18 cellular contexts compared by ENCODE assay signal in genomic region chr9:105531530-105531929, GRCh38.
"Had no signal": no experiment of that assay in that cellular context is flagged by ENCODE, and none has a peak within 500 bp of the region (broad histone marks: within the 10 kb centered on the region; RNA-seq: fewer than 3 reads in every experiment).

No MANE protein-coding gene starts in this region.

- DNase-seq: activated CD4-positive, alpha-beta T cell treated with anti-CD3 and anti-CD28 coated beads, Interleukin-2, amount 50 U/mL, for 4 hours; activated naive CD4-positive, alpha-beta T cell; activated T-cell treated with anti-CD3 and anti-CD28 coated beads, Interleukin-2, amount 50 U/mL, for 1 hour; adrenal gland; cerebellar nuclear complex; dermis blood vessel endothelial cell; effector memory CD4-positive, alpha-beta T cell; foreskin keratinocyte; hypothalamus; psoas muscle; right cardiac atrium; stimulated activated naive CD8-positive, alpha-beta T cell treated with anti-CD3 and anti-CD28 coated beads, Interleukin-15, Interleukin-2, amounts not matched to agents 100 U/mL and 50 U/mL, for 24 hours; transverse colon; uterus had no signal

- H3K9me3 Mint-ChIP-seq: T-helper 2 cell treated with Interferon-gamma antibody and Interleukin-4, amounts not matched to agents 5 μg/mL and 100 μg/mL, for 36 hours had no signal

- H3K4me1 ChIP-seq: adrenal gland, breast epithelium, foreskin keratinocyte, psoas muscle, uterus had no signal

- H3K4me3 Mint-ChIP-seq: activated T-helper 17 cell treated with anti-CD3 and anti-CD28 coated beads, Interleukin-2, amount 50 U/mL, for 72 hours; mesothelial cell of epicardium; T-helper 2 cell treated with Interferon-gamma antibody and Interleukin-4, amounts not matched to agents 5 μg/mL and 100 μg/mL, for 36 hours had no signal

- H3K27ac ChIP-seq: adrenal gland, breast epithelium, foreskin keratinocyte, psoas muscle, transverse colon, uterus had no signal

- H3K27me3 Mint-ChIP-seq: activated T-helper 17 cell treated with anti-CD3 and anti-CD28 coated beads, Interleukin-2, amount 50 U/mL, for 72 hours had no signal

- H3K9me3 ChIP-seq: adrenal gland, breast epithelium, uterus had no signal

- H3K4me3 ChIP-seq: adrenal gland, breast epithelium, psoas muscle, transverse colon, uterus had no signal

- ATAC-seq: activated T-helper 17 cell treated with anti-CD3 and anti-CD28 coated beads, Interleukin-2, amount 50 U/mL, for 72 hours; foreskin keratinocyte; psoas muscle; right cardiac atrium; stimulated activated naive CD8-positive, alpha-beta T cell treated with anti-CD3 and anti-CD28 coated beads, Interleukin-15, Interleukin-2, amounts not matched to agents 100 U/mL and 50 U/mL, for 24 hours had no signal

- H3K27me3 ChIP-seq: adrenal gland, breast epithelium, foreskin keratinocyte, transverse colon, uterus had no signal

- H3K27ac Mint-ChIP-seq: activated T-helper 17 cell treated with anti-CD3 and anti-CD28 coated beads, Interleukin-2, amount 50 U/mL, for 72 hours; mesothelial cell of epicardium; T-helper 2 cell treated with Interferon-gamma antibody and Interleukin-4, amounts not matched to agents 5 μg/mL and 100 μg/mL, for 36 hours had no signal

- H3K36me3 ChIP-seq: adrenal gland, breast epithelium, uterus had no signal
